In genomic region chr22:24875862-24876506, GRCh38 we compare ENCODE assay signal across 9 cellular contexts.
DNase-seq lines count a peak whose midpoint lies in the region; TF ChIP-seq lines count a peak whose summit lies in the region.
"Had no signal": no experiment of that assay in that cellular context is flagged by ENCODE, and none has a peak within 500 bp of the region (broad histone marks: within the 10 kb centered on the region; RNA-seq: fewer than 3 reads in every experiment).

No MANE protein-coding gene starts in this region.

- intact Hi-C loops in activated CD4-positive, alpha-beta T cell treated with anti-CD3 and anti-CD28 coated beads, Interleukin-2, amount 10 ng/mL, durations not matched to agents 24 days and 14 days (cut with micrococcal nuclease), result no loop called here

- no peaks in the 10 kb centered on the region for H3K9me3 Mint-ChIP-seq in activated CD4-positive, alpha-beta T cell treated with anti-CD3 and anti-CD28 coated beads, Interleukin-2, amount 10 ng/mL, durations not matched to agents 24 days and 14 days

- no peak for TF ChIP-seq POLR2A in NB4 (IDR thresholded peaks at IDR 0.05; ENCODE audit: extremely low read depth, insufficient read length)

- H3K4me1 ChIP-seq in osteoblast (ENCODE audit: insufficient read depth, low read length) (no peaks in the 10 kb centered on the region), BE2C (no peaks in the 10 kb centered on the region)

- H3K27ac ChIP-seq in osteoblast (ENCODE audit: low read depth, low read length), result no peak overlapping the region

- H4K20me1 ChIP-seq in osteoblast (ENCODE audit: insufficient read depth, low read length), result no peaks in the 10 kb centered on the region

- no peak overlapping the region for H3K4me3 Mint-ChIP-seq in activated CD4-positive, alpha-beta T cell treated with anti-CD3 and anti-CD28 coated beads, Interleukin-2, amount 10 ng/mL, durations not matched to agents 24 days and 14 days
- H3K4me3 Mint-ChIP-seq: memory B cell had no signal

- no peak overlapping the region for H3K27ac Mint-ChIP-seq in activated CD4-positive, alpha-beta T cell treated with anti-CD3 and anti-CD28 coated beads, Interleukin-2, amount 10 ng/mL, durations not matched to agents 24 days and 14 days
- H3K27ac Mint-ChIP-seq: memory B cell had no signal

- no peaks in the 10 kb centered on the region for H3K9me3 ChIP-seq in osteoblast (ENCODE audit: low read depth, low read length)
- no peaks in the 10 kb centered on the region; the same call in 1 of the 2 replicates for H3K9me3 ChIP-seq in BE2C

- H3K36me3 ChIP-seq in osteoblast (ENCODE audit: insufficient read depth, low read length) (no peaks in the 10 kb centered on the region), BE2C (no peaks in the 10 kb centered on the region)

- no peaks in the 10 kb centered on the region for H3K36me3 Mint-ChIP-seq in activated CD4-positive, alpha-beta T cell treated with anti-CD3 and anti-CD28 coated beads, Interleukin-2, amount 10 ng/mL, durations not matched to agents 24 days and 14 days (ENCODE audit: low read depth)
- H3K36me3 Mint-ChIP-seq: memory B cell had no signal

- H3K27me3 ChIP-seq in osteoblast (ENCODE audit: insufficient read depth, low read length), result peaks cover 4% of the 10 kb centered on the region
- no peaks in the 10 kb centered on the region for H3K27me3 ChIP-seq in BE2C

- H3K4me2 ChIP-seq in osteoblast (ENCODE audit: insufficient read depth, low read length), result no peak overlapping the region

- no peaks in the 10 kb centered on the region for H3K79me2 ChIP-seq in osteoblast (ENCODE audit: insufficient read depth, low read length)

- H2AFZ ChIP-seq in osteoblast (ENCODE audit: low read length), result no peak overlapping the region

- peak; percentile 73 for DNase-seq in activated CD4-positive, alpha-beta T cell treated with anti-CD3 and anti-CD28 coated beads, Interleukin-2, amount 10 ng/mL, durations not matched to agents 24 days and 14 days
- no peak for DNase-seq in activated CD4-positive, alpha-beta T cell treated with anti-CD3 and anti-CD28 coated beads for 4 hours
- peak; percentile 74 for DNase-seq in NB4 (ENCODE audit: low read depth)
- DNase-seq in cardiac fibroblast (ENCODE audit: low read depth in 2 of 2), result peak; percentile 23 to 31
- peak; percentile 81 for DNase-seq in osteoblast (ENCODE audit: insufficient read length, low spot score, missing footprints)
- no peak for DNase-seq in NCI-H187 treated with DMSO at 0.1 percent for 48 hours (lab: John Stamatoyannopoulos, UW)
- DNase-seq in BE2C, result no peak
- no peak for DNase-seq in SKM-1 (lab: John Stamatoyannopoulos, UW; ENCODE audit: unreplicated experiment)

- no peaks in the 10 kb centered on the region for H3K4me1 Mint-ChIP-seq in activated CD4-positive, alpha-beta T cell treated with anti-CD3 and anti-CD28 coated beads, Interleukin-2, amount 10 ng/mL, durations not matched to agents 24 days and 14 days

- no peak for TF ChIP-seq CTCF in NB4 (IDR thresholded peaks at IDR 0.05; ENCODE audit: low read depth, low read length)
- TF ChIP-seq CTCF in cardiac fibroblast (IDR thresholded peaks at IDR 0.05; ENCODE audit: low read depth, low read length), result no peak
- no peak for TF ChIP-seq CTCF in osteoblast (IDR thresholded peaks at IDR 0.05; ENCODE audit: extremely low read depth, low read depth, low read length)
- no peak for TF ChIP-seq CTCF in BE2C (IDR thresholded peaks at IDR 0.05; ENCODE audit: low read depth, low read length)

- H3K4me3 ChIP-seq in NB4 (ENCODE audit: low read depth, low read length), result no peak overlapping the region
- no peak overlapping the region for H3K4me3 ChIP-seq in cardiac fibroblast (replicated peaks in 1 of 2; ENCODE audit: low read depth in 2 of 2, low read length in 2 of 2)
- no peak overlapping the region for H3K4me3 ChIP-seq in osteoblast (ENCODE audit: insufficient read depth, low read length)
- H3K4me3 ChIP-seq in BE2C (ENCODE audit: low read depth, low read length), result no peak overlapping the region

- H3K27me3 Mint-ChIP-seq in activated CD4-positive, alpha-beta T cell treated with anti-CD3 and anti-CD28 coated beads, Interleukin-2, amount 10 ng/mL, durations not matched to agents 24 days and 14 days, result no peaks in the 10 kb centered on the region

Comparison
In these comparisons a context has a peak if more than half of its experiments do, and no peak if none do; other contexts are left out.
1. DNase-seq: peak in activated CD4-positive, alpha-beta T cell treated with anti-CD3 and anti-CD28 coated beads, Interleukin-2, amount 10 ng/mL, durations not matched to agents 24 days and 14 days (single experiment), NB4 (single experiment), cardiac fibroblast (2 of 2) and osteoblast (single experiment); none in activated CD4-positive, alpha-beta T cell treated with anti-CD3 and anti-CD28 coated beads for 4 hours (0 of 2), NCI-H187 treated with DMSO at 0.1 percent for 48 hours (single experiment), BE2C (single experiment) and SKM-1 (single experiment).